Comparison of ENCODE assay signal across 1 cellular context in genomic region chr2:148643998-148644884, GRCh38.
TF ChIP-seq lines count a peak whose summit lies in the region.

Gene EPC2 (plus strand): TSS chr2:148644751. CDS start chr2:148645018, 267 bp downstream.

TF ChIP-seq in HepG2, 621 proteins besides CTCF, POLR2A, EP300 and RAD21 (continued from another document and continues in another):
- TF ChIP-seq GPN1 (CRISPR knock-in tag; IDR thresholded peaks at IDR 0.05; ENCODE audit: borderline replicate concordance) (peak; percentile 55; the same call in 1 of the 2 replicates), ZBTB26 (CRISPR knock-in tag; IDR thresholded peaks at IDR 0.05; ENCODE audit: borderline replicate concordance) (no peak; the same call in 1 of the 2 replicates), MXI1 (IDR thresholded peaks at IDR 0.05; ENCODE audit: borderline replicate concordance, low read depth, low read length) (peak; percentile 12; the same call in 1 of the 3 replicates), BRF2 (CRISPR knock-in tag; IDR thresholded peaks at IDR 0.05) (no peak; the same call in 1 of the 2 replicates), TRAFD1 (CRISPR knock-in tag; IDR thresholded peaks at IDR 0.05; ENCODE audit: borderline replicate concordance) (no peak), ZFP82 (CRISPR knock-in tag; IDR thresholded peaks at IDR 0.05; ENCODE audit: borderline replicate concordance) (peak; percentile 84; the same call in 1 of the 2 replicates), CENPT (CRISPR knock-in tag; IDR thresholded peaks at IDR 0.05; ENCODE audit: low read depth) (no peak; the same call in 1 of the 2 replicates), ZKSCAN1 (IDR thresholded peaks at IDR 0.05; ENCODE audit: low read length) (no peak), E2F5 (CRISPR knock-in tag; conservative IDR thresholded peaks at IDR 0.05) (no peak; the same call in 1 of the 2 replicates), TAF1 (CRISPR knock-in tag; IDR thresholded peaks at IDR 0.05) (peak; percentile 84), ARID5B (CRISPR knock-in tag; IDR thresholded peaks at IDR 0.05) (peak; percentile 21; the same call in 1 of the 2 replicates), E2F2 (CRISPR knock-in tag; IDR thresholded peaks at IDR 0.05; ENCODE audit: borderline replicate concordance) (no peak), HNF1A (IDR thresholded peaks at IDR 0.05; ENCODE audit: low read depth) (no peak), HNF1A (CRISPR knock-in tag; IDR thresholded peaks at IDR 0.05; ENCODE audit: borderline replicate concordance) (peak; percentile 70), XBP1 (CRISPR knock-in tag; IDR thresholded peaks at IDR 0.05) (no peak), LCORL (IDR thresholded peaks at IDR 0.05) (no peak), LCORL (CRISPR knock-in tag; IDR thresholded peaks at IDR 0.05) (no peak; the same call in 1 of the 2 replicates), PLSCR1 (CRISPR knock-in tag; IDR thresholded peaks at IDR 0.05; ENCODE audit: borderline replicate concordance) (no peak), STAT5B (CRISPR knock-in tag; IDR thresholded peaks at IDR 0.05) (0 out of 2 replicates have a peak, but pooled peaks have one; percentile 28), ZNF513 (CRISPR knock-in tag; conservative IDR thresholded peaks at IDR 0.05) (peak; percentile 84; the same call in 1 of the 2 replicates), FOXJ3 (CRISPR knock-in tag; IDR thresholded peaks at IDR 0.05; ENCODE audit: borderline replicate concordance) (no peak), HNRNPK (IDR thresholded peaks at IDR 0.05; ENCODE audit: low read depth, low read length, poor library complexity, severe bottlenecking) (peak; percentile 99), CSRNP2 (CRISPR knock-in tag; conservative IDR thresholded peaks at IDR 0.05; ENCODE audit: low read depth) (no peak), YEATS2 (CRISPR knock-in tag; IDR thresholded peaks at IDR 0.05; ENCODE audit: borderline replicate concordance) (no peak), ZNF121 (CRISPR knock-in tag; IDR thresholded peaks at IDR 0.05) (peak; percentile 68; the same call in 1 of the 2 replicates), ZNF776 (CRISPR knock-in tag; IDR thresholded peaks at IDR 0.05) (peak; percentile 65; the same call in 1 of the 2 replicates), GATAD2A (CRISPR knock-in tag; IDR thresholded peaks at IDR 0.05) (no peak), CERS6 (CRISPR knock-in tag; IDR thresholded peaks at IDR 0.05) (peak; percentile 35; the same call in 1 of the 2 replicates), RFX5 (IDR thresholded peaks at IDR 0.05; ENCODE audit: low read depth, low read length) (no peak), RAD51 (IDR thresholded peaks at IDR 0.05; ENCODE audit: borderline replicate concordance) (no peak), SPEN (CRISPR knock-in tag; IDR thresholded peaks at IDR 0.05; ENCODE audit: low read depth) (peak; percentile 76), NFATC3 (CRISPR knock-in tag; IDR thresholded peaks at IDR 0.05) (0 out of 2 replicates have a peak, but pooled peaks have one; percentile 58), ZBTB20 (CRISPR knock-in tag; IDR thresholded peaks at IDR 0.05; ENCODE audit: borderline replicate concordance, low read depth) (no peak), ZNF20 (CRISPR knock-in tag; IDR thresholded peaks at IDR 0.05) (no peak), HCFC1 (IDR thresholded peaks at IDR 0.05; ENCODE audit: low read depth, low read length) (no peak), ZNF768 (CRISPR knock-in tag; IDR thresholded peaks at IDR 0.05) (peak; percentile 44), MZF1 (CRISPR knock-in tag; IDR thresholded peaks at IDR 0.05; ENCODE audit: borderline replicate concordance) (no peak), ZSCAN21 (CRISPR knock-in tag; IDR thresholded peaks at IDR 0.05; ENCODE audit: borderline replicate concordance) (peak; percentile 61; the same call in 1 of the 2 replicates), ZSCAN20 (CRISPR knock-in tag; IDR thresholded peaks at IDR 0.05; ENCODE audit: borderline replicate concordance) (0 out of 2 replicates have a peak, but pooled peaks have one; percentile 45), BCL6 (CRISPR knock-in tag; IDR thresholded peaks at IDR 0.05) (no peak), TBP (CRISPR knock-in tag; IDR thresholded peaks at IDR 0.05) (no peak), ZNF3 (CRISPR knock-in tag; IDR thresholded peaks at IDR 0.05) (no peak)
